In the genomic region with DNA sequence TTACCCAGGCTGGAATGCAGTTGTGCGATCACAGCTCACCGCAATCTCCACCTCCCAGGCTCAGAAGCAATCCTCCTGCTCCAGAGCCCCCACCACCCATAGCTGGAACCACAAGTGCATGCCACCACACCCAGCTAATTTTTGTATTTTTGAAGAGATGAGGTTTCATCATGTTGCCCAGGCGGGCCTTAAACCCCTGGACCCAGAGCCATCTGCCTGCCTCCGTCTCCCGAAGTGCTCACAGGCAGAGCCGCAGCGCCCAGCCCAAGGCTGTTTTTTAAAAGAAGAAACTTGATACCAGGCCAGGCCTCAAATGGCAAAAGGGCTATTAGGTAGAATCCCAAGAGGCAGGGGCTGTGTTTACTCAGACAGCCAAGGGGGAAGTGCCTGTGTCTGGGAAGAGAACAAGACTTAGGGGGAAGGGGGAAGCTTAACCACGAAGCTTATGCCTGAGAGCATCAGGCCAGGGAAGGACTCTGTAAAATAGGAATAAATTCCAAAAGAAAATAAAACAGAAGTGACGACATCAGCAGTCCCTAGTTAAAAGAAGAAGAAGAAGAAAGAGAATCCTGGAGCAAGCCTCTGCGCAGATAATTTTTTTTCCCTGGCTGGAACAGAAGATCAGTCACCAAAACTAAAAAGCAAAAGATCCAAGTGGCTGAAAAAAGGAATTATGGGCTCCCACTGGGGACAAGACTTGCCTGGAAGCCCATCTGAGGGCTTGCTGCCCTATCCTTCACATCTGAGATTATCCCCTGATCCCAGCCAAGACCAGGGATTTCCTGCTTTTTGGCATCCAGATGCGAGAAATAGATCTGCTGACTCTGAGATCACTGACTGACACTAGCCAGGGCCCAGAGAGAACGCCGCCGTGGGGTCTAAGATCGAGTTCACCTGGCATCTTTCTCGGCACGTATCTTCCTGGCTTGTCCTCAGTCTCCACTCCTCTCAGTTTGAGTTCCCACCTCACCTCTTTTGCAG, we compare ENCODE assay signal across 1 cellular context.
TF ChIP-seq lines count a peak whose summit lies in the region.

No MANE protein-coding gene starts in this region.

TF ChIP-seq in HEK293, 187 proteins besides CTCF, POLR2A, EP300 and RAD21 (continued from another document and continues in another):
- TF ChIP-seq ZNF501 (tag by site-specific recombination; IDR thresholded peaks at IDR 0.05), result no peak
- TF ChIP-seq, protein P1, sequence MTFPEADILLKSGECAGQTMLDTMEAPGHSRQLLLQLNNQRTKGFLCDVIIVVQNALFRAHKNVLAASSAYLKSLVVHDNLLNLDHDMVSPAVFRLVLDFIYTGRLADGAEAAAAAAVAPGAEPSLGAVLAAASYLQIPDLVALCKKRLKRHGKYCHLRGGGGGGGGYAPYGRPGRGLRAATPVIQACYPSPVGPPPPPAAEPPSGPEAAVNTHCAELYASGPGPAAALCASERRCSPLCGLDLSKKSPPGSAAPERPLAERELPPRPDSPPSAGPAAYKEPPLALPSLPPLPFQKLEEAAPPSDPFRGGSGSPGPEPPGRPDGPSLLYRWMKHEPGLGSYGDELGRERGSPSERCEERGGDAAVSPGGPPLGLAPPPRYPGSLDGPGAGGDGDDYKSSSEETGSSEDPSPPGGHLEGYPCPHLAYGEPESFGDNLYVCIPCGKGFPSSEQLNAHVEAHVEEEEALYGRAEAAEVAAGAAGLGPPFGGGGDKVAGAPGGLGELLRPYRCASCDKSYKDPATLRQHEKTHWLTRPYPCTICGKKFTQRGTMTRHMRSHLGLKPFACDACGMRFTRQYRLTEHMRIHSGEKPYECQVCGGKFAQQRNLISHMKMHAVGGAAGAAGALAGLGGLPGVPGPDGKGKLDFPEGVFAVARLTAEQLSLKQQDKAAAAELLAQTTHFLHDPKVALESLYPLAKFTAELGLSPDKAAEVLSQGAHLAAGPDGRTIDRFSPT (tag by site-specific recombination; IDR thresholded peaks at IDR 0.05), result no peak
- no peak for TF ChIP-seq ZNF239 (tag by site-specific recombination; IDR thresholded peaks at IDR 0.05)
- TF ChIP-seq ZNF138 (tag by site-specific recombination; IDR thresholded peaks at IDR 0.05; ENCODE audit: borderline replicate concordance), result no peak
- TF ChIP-seq, protein P2, sequence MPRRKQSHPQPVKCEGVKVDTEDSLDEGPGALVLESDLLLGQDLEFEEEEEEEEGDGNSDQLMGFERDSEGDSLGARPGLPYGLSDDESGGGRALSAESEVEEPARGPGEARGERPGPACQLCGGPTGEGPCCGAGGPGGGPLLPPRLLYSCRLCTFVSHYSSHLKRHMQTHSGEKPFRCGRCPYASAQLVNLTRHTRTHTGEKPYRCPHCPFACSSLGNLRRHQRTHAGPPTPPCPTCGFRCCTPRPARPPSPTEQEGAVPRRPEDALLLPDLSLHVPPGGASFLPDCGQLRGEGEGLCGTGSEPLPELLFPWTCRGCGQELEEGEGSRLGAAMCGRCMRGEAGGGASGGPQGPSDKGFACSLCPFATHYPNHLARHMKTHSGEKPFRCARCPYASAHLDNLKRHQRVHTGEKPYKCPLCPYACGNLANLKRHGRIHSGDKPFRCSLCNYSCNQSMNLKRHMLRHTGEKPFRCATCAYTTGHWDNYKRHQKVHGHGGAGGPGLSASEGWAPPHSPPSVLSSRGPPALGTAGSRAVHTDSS (tag by site-specific recombination; IDR thresholded peaks at IDR 0.05), result no peak
- TF ChIP-seq ZNF354C (tag by site-specific recombination; IDR thresholded peaks at IDR 0.05; ENCODE audit: borderline replicate concordance, low read depth), result no peak
- peak; percentile 26 for TF ChIP-seq GLIS1 (tag by site-specific recombination; IDR thresholded peaks at IDR 0.05)
- TF ChIP-seq, protein P3, sequence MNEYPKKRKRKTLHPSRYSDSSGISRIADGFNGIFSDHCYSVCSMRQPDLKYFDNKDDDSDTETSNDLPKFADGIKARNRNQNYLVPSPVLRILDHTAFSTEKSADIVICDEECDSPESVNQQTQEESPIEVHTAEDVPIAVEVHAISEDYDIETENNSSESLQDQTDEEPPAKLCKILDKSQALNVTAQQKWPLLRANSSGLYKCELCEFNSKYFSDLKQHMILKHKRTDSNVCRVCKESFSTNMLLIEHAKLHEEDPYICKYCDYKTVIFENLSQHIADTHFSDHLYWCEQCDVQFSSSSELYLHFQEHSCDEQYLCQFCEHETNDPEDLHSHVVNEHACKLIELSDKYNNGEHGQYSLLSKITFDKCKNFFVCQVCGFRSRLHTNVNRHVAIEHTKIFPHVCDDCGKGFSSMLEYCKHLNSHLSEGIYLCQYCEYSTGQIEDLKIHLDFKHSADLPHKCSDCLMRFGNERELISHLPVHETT (tag by site-specific recombination; IDR thresholded peaks at IDR 0.05), result no peak
- TF ChIP-seq, protein P4, sequence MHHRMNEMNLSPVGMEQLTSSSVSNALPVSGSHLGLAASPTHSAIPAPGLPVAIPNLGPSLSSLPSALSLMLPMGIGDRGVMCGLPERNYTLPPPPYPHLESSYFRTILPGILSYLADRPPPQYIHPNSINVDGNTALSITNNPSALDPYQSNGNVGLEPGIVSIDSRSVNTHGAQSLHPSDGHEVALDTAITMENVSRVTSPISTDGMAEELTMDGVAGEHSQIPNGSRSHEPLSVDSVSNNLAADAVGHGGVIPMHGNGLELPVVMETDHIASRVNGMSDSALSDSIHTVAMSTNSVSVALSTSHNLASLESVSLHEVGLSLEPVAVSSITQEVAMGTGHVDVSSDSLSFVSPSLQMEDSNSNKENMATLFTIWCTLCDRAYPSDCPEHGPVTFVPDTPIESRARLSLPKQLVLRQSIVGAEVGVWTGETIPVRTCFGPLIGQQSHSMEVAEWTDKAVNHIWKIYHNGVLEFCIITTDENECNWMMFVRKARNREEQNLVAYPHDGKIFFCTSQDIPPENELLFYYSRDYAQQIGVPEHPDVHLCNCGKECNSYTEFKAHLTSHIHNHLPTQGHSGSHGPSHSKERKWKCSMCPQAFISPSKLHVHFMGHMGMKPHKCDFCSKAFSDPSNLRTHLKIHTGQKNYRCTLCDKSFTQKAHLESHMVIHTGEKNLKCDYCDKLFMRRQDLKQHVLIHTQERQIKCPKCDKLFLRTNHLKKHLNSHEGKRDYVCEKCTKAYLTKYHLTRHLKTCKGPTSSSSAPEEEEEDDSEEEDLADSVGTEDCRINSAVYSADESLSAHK (tag by site-specific recombination; IDR thresholded peaks at IDR 0.05), result peak; percentile 48; the same call in 1 of the 2 replicates
- no peak for TF ChIP-seq ZNF514 (tag by site-specific recombination; IDR thresholded peaks at IDR 0.05)
- peak; percentile 63 for TF ChIP-seq ZBTB17 (tag by site-specific recombination; IDR thresholded peaks at IDR 0.05)
- no peak for TF ChIP-seq ZNF266 (tag by site-specific recombination; IDR thresholded peaks at IDR 0.05; ENCODE audit: low read depth)
- no peak for TF ChIP-seq ZNF830 (tag by site-specific recombination; IDR thresholded peaks at IDR 0.05; ENCODE audit: low read depth)
- TF ChIP-seq ZNF791 (tag by site-specific recombination; IDR thresholded peaks at IDR 0.05), result no peak
- no peak for TF ChIP-seq ZNF146 (tag by site-specific recombination; IDR thresholded peaks at IDR 0.05)
- TF ChIP-seq SETDB1 (IDR thresholded peaks at IDR 0.05; ENCODE audit: insufficient read length, low read length), result no peak
- TF ChIP-seq ZXDB (tag by site-specific recombination; IDR thresholded peaks at IDR 0.05), result peak; percentile 69
- no peak for TF ChIP-seq ZNF202 (tag by site-specific recombination; IDR thresholded peaks at IDR 0.05; ENCODE audit: borderline replicate concordance)
- TF ChIP-seq ZNF366 (tag by site-specific recombination; conservative IDR thresholded peaks at IDR 0.05), result no peak; the same call in 1 of the 2 replicates
- no peak for TF ChIP-seq ZNF157 (tag by site-specific recombination; IDR thresholded peaks at IDR 0.05)
- no peak for TF ChIP-seq ZFP41 (tag by site-specific recombination; IDR thresholded peaks at IDR 0.05; ENCODE audit: borderline replicate concordance)
- TF ChIP-seq, protein P5, sequence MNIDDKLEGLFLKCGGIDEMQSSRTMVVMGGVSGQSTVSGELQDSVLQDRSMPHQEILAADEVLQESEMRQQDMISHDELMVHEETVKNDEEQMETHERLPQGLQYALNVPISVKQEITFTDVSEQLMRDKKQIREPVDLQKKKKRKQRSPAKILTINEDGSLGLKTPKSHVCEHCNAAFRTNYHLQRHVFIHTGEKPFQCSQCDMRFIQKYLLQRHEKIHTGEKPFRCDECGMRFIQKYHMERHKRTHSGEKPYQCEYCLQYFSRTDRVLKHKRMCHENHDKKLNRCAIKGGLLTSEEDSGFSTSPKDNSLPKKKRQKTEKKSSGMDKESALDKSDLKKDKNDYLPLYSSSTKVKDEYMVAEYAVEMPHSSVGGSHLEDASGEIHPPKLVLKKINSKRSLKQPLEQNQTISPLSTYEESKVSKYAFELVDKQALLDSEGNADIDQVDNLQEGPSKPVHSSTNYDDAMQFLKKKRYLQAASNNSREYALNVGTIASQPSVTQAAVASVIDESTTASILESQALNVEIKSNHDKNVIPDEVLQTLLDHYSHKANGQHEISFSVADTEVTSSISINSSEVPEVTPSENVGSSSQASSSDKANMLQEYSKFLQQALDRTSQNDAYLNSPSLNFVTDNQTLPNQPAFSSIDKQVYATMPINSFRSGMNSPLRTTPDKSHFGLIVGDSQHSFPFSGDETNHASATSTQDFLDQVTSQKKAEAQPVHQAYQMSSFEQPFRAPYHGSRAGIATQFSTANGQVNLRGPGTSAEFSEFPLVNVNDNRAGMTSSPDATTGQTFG (tag by site-specific recombination; IDR thresholded peaks at IDR 0.05; ENCODE audit: borderline replicate concordance), result no peak
- TF ChIP-seq, protein P6, sequence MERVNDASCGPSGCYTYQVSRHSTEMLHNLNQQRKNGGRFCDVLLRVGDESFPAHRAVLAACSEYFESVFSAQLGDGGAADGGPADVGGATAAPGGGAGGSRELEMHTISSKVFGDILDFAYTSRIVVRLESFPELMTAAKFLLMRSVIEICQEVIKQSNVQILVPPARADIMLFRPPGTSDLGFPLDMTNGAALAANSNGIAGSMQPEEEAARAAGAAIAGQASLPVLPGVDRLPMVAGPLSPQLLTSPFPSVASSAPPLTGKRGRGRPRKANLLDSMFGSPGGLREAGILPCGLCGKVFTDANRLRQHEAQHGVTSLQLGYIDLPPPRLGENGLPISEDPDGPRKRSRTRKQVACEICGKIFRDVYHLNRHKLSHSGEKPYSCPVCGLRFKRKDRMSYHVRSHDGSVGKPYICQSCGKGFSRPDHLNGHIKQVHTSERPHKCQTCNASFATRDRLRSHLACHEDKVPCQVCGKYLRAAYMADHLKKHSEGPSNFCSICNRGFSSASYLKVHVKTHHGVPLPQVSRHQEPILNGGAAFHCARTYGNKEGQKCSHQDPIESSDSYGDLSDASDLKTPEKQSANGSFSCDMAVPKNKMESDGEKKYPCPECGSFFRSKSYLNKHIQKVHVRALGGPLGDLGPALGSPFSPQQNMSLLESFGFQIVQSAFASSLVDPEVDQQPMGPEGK (tag by site-specific recombination; IDR thresholded peaks at IDR 0.05), result peak; percentile 79
- TF ChIP-seq ZNF785 (tag by site-specific recombination; IDR thresholded peaks at IDR 0.05), result no peak
- no peak for TF ChIP-seq ZNF37A (tag by site-specific recombination; IDR thresholded peaks at IDR 0.05)
- TF ChIP-seq, protein P7, sequence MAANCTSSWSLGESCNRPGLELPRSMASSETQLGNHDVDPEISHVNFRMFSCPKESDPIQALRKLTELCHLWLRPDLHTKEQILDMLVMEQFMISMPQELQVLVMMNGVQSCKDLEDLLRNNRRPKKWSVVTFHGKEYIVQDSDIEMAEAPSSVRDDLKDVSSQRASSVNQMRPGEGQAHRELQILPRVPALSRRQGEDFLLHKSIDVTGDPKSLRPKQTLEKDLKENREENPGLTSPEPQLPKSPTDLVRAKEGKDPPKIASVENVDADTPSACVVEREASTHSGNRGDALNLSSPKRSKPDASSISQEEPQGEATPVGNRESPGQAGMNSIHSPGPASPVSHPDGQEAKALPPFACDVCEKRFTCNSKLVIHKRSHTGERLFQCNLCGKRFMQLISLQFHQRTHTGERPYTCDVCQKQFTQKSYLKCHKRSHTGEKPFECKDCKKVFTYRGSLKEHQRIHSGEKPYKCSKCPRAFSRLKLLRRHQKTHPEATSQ (tag by site-specific recombination; IDR thresholded peaks at IDR 0.05), result no peak
- TF ChIP-seq ZNF394 (tag by site-specific recombination; IDR thresholded peaks at IDR 0.05; ENCODE audit: borderline replicate concordance), result no peak; the same call in 1 of the 2 replicates
- TF ChIP-seq ZNF391 (tag by site-specific recombination; IDR thresholded peaks at IDR 0.05; ENCODE audit: borderline replicate concordance, low read depth), result 0 out of 2 replicates have a peak, but pooled peaks have one; percentile 29
- no peak for TF ChIP-seq ZNF560 (tag by site-specific recombination; IDR thresholded peaks at IDR 0.05; ENCODE audit: borderline replicate concordance)
- TF ChIP-seq, protein P8, sequence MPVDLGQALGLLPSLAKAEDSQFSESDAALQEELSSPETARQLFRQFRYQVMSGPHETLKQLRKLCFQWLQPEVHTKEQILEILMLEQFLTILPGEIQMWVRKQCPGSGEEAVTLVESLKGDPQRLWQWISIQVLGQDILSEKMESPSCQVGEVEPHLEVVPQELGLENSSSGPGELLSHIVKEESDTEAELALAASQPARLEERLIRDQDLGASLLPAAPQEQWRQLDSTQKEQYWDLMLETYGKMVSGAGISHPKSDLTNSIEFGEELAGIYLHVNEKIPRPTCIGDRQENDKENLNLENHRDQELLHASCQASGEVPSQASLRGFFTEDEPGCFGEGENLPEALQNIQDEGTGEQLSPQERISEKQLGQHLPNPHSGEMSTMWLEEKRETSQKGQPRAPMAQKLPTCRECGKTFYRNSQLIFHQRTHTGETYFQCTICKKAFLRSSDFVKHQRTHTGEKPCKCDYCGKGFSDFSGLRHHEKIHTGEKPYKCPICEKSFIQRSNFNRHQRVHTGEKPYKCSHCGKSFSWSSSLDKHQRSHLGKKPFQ (tag by site-specific recombination; IDR thresholded peaks at IDR 0.05), result 0 out of 2 replicates have a peak, but pooled peaks have one; percentile 35
- TF ChIP-seq ZNF677 (tag by site-specific recombination; IDR thresholded peaks at IDR 0.05), result no peak
- no peak for TF ChIP-seq ZNF311 (tag by site-specific recombination; IDR thresholded peaks at IDR 0.05; ENCODE audit: borderline replicate concordance)
- TF ChIP-seq, protein P9, sequence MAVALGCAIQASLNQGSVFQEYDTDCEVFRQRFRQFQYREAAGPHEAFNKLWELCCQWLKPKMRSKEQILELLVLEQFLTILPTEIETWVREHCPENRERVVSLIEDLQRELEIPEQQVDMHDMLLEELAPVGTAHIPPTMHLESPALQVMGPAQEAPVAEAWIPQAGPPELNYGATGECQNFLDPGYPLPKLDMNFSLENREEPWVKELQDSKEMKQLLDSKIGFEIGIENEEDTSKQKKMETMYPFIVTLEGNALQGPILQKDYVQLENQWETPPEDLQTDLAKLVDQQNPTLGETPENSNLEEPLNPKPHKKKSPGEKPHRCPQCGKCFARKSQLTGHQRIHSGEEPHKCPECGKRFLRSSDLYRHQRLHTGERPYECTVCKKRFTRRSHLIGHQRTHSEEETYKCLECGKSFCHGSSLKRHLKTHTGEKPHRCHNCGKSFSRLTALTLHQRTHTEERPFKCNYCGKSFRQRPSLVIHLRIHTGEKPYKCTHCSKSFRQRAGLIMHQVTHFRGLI (tag by site-specific recombination; IDR thresholded peaks at IDR 0.05), result peak; percentile 76
- no peak for TF ChIP-seq SP2 (tag by site-specific recombination; IDR thresholded peaks at IDR 0.05)
- TF ChIP-seq ZNF707 (tag by site-specific recombination; IDR thresholded peaks at IDR 0.05), result no peak
- TF ChIP-seq ZNF223 (tag by site-specific recombination; IDR thresholded peaks at IDR 0.05), result no peak
- TF ChIP-seq ZNF433 (tag by site-specific recombination; IDR thresholded peaks at IDR 0.05; ENCODE audit: low read depth), result no peak
- TF ChIP-seq ZBTB20 (tag by site-specific recombination; IDR thresholded peaks at IDR 0.05), result 0 out of 2 replicates have a peak, but pooled peaks have one; percentile 57
- no peak for TF ChIP-seq ZBTB1 (tag by site-specific recombination; IDR thresholded peaks at IDR 0.05)
- no peak for TF ChIP-seq ZNF558 (tag by site-specific recombination; IDR thresholded peaks at IDR 0.05)
- no peak for TF ChIP-seq HOXD13 (CRISPR knock-in tag; IDR thresholded peaks at IDR 0.05; ENCODE audit: borderline replicate concordance)
- no peak for TF ChIP-seq OVOL3 (tag by site-specific recombination; IDR thresholded peaks at IDR 0.05)
